ENCODE assay signal across 1 cellular context in genomic region chr19:3984908-3985642, GRCh38.
TF ChIP-seq lines count a peak whose summit lies in the region.

TSS of gene EEF2 (minus strand) at chr19:3985463. CDS start at chr19:3985380, 83 bp downstream.

TF ChIP-seq in HepG2, 621 proteins besides CTCF, POLR2A, EP300 and RAD21 (continued from another document and continues in another):
- TF ChIP-seq, protein P1, sequence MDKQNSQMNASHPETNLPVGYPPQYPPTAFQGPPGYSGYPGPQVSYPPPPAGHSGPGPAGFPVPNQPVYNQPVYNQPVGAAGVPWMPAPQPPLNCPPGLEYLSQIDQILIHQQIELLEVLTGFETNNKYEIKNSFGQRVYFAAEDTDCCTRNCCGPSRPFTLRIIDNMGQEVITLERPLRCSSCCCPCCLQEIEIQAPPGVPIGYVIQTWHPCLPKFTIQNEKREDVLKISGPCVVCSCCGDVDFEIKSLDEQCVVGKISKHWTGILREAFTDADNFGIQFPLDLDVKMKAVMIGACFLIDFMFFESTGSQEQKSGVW (CRISPR knock-in tag; IDR thresholded peaks at IDR 0.05; ENCODE audit: borderline replicate concordance): no peak
- TF ChIP-seq ZFP62 (CRISPR knock-in tag; IDR thresholded peaks at IDR 0.05) (no peak), KAT2B (IDR thresholded peaks at IDR 0.05; ENCODE audit: borderline replicate concordance, low read depth, low read length) (no peak), PHF5A (CRISPR knock-in tag; IDR thresholded peaks at IDR 0.05; ENCODE audit: low read depth, unreplicated experiment) (peak; percentile 82), ZNF562 (CRISPR knock-in tag; IDR thresholded peaks at IDR 0.05; ENCODE audit: borderline replicate concordance) (no peak), ZNF556 (CRISPR knock-in tag; IDR thresholded peaks at IDR 0.05; ENCODE audit: borderline replicate concordance) (peak; percentile 51; the same call in 1 of the 2 replicates), ZNF367 (CRISPR knock-in tag; IDR thresholded peaks at IDR 0.05; ENCODE audit: borderline replicate concordance) (no peak), SIN3A (IDR thresholded peaks at IDR 0.05; ENCODE audit: borderline replicate concordance, low read depth, low read length) (peak; percentile 85; the same call in 1 of the 2 replicates), ZNF317 (CRISPR knock-in tag; IDR thresholded peaks at IDR 0.05) (no peak), KDM6A (CRISPR knock-in tag; IDR thresholded peaks at IDR 0.05; ENCODE audit: low read depth) (no peak), CHD4 (IDR thresholded peaks at IDR 0.05; ENCODE audit: borderline replicate concordance, low read length) (no peak), SRSF1 (optimal IDR thresholded peaks at IDR 0.05; ENCODE audit: low read depth, low read length) (peak; percentile 70), HMG20B (CRISPR knock-in tag; conservative IDR thresholded peaks at IDR 0.05) (no peak), ZBTB39 (CRISPR knock-in tag; IDR thresholded peaks at IDR 0.05) (peak; percentile 62; the same call in 1 of the 2 replicates), ZFP36L2 (CRISPR knock-in tag; IDR thresholded peaks at IDR 0.05) (no peak), XBP1 (CRISPR knock-in tag; IDR thresholded peaks at IDR 0.05) (peak; percentile 92), SPEN (CRISPR knock-in tag; IDR thresholded peaks at IDR 0.05; ENCODE audit: low read depth) (peak; percentile 99), KMT2B (CRISPR knock-in tag; IDR thresholded peaks at IDR 0.05) (peak; percentile 81), TSC22D2 (CRISPR knock-in tag; IDR thresholded peaks at IDR 0.05; ENCODE audit: borderline replicate concordance) (peak; percentile 71; the same call in 1 of the 2 replicates), ZBTB20 (CRISPR knock-in tag; IDR thresholded peaks at IDR 0.05; ENCODE audit: borderline replicate concordance, low read depth) (0 out of 2 replicates have a peak, but pooled peaks have one; percentile 57), MED8 (CRISPR knock-in tag; IDR thresholded peaks at IDR 0.05; ENCODE audit: insufficient replicate concordance) (peak; percentile 92), ZNF230 (CRISPR knock-in tag; IDR thresholded peaks at IDR 0.05) (peak; percentile 58; the same call in 1 of the 2 replicates), NCOR1 (IDR thresholded peaks at IDR 0.05; ENCODE audit: borderline replicate concordance, low read length) (peak; percentile 56; the same call in 1 of the 2 replicates), FLYWCH1 (CRISPR knock-in tag; IDR thresholded peaks at IDR 0.05) (no peak), RBM22 (optimal IDR thresholded peaks at IDR 0.05; ENCODE audit: low read length) (no peak), MBNL3 (CRISPR knock-in tag; conservative IDR thresholded peaks at IDR 0.05) (no peak), ZNF143 (CRISPR knock-in tag; IDR thresholded peaks at IDR 0.05) (peak; percentile 43; the same call in 1 of the 2 replicates), ZMAT3 (CRISPR knock-in tag; conservative IDR thresholded peaks at IDR 0.05) (peak; percentile 96), FOXK2 (IDR thresholded peaks at IDR 0.05) (no peak), ZNF652 (CRISPR knock-in tag; IDR thresholded peaks at IDR 0.05; ENCODE audit: borderline replicate concordance, low read depth) (peak; percentile 100), AKAP8 (CRISPR knock-in tag; IDR thresholded peaks at IDR 0.05) (peak; percentile 74; the same call in 1 of the 2 replicates), IRX3 (CRISPR knock-in tag; IDR thresholded peaks at IDR 0.05; ENCODE audit: borderline replicate concordance, low read depth) (0 out of 2 replicates have a peak, but pooled peaks have one; percentile 68), ZMYM4 (CRISPR knock-in tag; IDR thresholded peaks at IDR 0.05) (peak; percentile 97), ZNF709 (CRISPR knock-in tag; IDR thresholded peaks at IDR 0.05) (peak; percentile 91), HNRNPK (IDR thresholded peaks at IDR 0.05; ENCODE audit: low read depth, low read length, poor library complexity, severe bottlenecking) (peak; percentile 26), ZNF501 (CRISPR knock-in tag; IDR thresholded peaks at IDR 0.05) (peak; percentile 95), NONO (IDR thresholded peaks at IDR 0.05) (no peak), NONO (CRISPR knock-in tag; conservative IDR thresholded peaks at IDR 0.05) (peak; percentile 99), SIX4 (CRISPR knock-in tag; IDR thresholded peaks at IDR 0.05) (no peak), YEATS4 (CRISPR knock-in tag; IDR thresholded peaks at IDR 0.05; ENCODE audit: borderline replicate concordance) (peak; percentile 95), HMGA1 (CRISPR knock-in tag; conservative IDR thresholded peaks at IDR 0.05) (no peak), MXD4 (CRISPR knock-in tag; IDR thresholded peaks at IDR 0.05) (peak; percentile 77; the same call in 1 of the 2 replicates), SIX1 (CRISPR knock-in tag; IDR thresholded peaks at IDR 0.05; ENCODE audit: borderline replicate concordance) (no peak), FOXA1 (IDR thresholded peaks at IDR 0.05) (no peak), FOXA1 (CRISPR knock-in tag; IDR thresholded peaks at IDR 0.05) (no peak), CAMTA2 (CRISPR knock-in tag; IDR thresholded peaks at IDR 0.05; ENCODE audit: borderline replicate concordance) (no peak; the same call in 1 of the 2 replicates), RBM39 (IDR thresholded peaks at IDR 0.05; ENCODE audit: low read depth, low read length, poor library complexity, severe bottlenecking) (peak; percentile 97), HHEX (CRISPR knock-in tag; IDR thresholded peaks at IDR 0.05) (no peak), ATAD3A (CRISPR knock-in tag; IDR thresholded peaks at IDR 0.05) (no peak), ZBTB21 (CRISPR knock-in tag; IDR thresholded peaks at IDR 0.05) (peak; percentile 40; the same call in 1 of the 2 replicates)
- TF ChIP-seq, protein P2, sequence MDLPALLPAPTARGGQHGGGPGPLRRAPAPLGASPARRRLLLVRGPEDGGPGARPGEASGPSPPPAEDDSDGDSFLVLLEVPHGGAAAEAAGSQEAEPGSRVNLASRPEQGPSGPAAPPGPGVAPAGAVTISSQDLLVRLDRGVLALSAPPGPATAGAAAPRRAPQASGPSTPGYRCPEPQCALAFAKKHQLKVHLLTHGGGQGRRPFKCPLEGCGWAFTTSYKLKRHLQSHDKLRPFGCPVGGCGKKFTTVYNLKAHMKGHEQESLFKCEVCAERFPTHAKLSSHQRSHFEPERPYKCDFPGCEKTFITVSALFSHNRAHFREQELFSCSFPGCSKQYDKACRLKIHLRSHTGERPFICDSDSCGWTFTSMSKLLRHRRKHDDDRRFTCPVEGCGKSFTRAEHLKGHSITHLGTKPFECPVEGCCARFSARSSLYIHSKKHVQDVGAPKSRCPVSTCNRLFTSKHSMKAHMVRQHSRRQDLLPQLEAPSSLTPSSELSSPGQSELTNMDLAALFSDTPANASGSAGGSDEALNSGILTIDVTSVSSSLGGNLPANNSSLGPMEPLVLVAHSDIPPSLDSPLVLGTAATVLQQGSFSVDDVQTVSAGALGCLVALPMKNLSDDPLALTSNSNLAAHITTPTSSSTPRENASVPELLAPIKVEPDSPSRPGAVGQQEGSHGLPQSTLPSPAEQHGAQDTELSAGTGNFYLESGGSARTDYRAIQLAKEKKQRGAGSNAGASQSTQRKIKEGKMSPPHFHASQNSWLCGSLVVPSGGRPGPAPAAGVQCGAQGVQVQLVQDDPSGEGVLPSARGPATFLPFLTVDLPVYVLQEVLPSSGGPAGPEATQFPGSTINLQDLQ (CRISPR knock-in tag; IDR thresholded peaks at IDR 0.05): peak; percentile 49; the same call in 1 of the 2 replicates
- TF ChIP-seq, protein P3, sequence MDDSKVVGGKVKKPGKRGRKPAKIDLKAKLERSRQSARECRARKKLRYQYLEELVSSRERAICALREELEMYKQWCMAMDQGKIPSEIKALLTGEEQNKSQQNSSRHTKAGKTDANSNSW (CRISPR knock-in tag; IDR thresholded peaks at IDR 0.05; ENCODE audit: borderline replicate concordance): no peak
- TF ChIP-seq, protein P4, sequence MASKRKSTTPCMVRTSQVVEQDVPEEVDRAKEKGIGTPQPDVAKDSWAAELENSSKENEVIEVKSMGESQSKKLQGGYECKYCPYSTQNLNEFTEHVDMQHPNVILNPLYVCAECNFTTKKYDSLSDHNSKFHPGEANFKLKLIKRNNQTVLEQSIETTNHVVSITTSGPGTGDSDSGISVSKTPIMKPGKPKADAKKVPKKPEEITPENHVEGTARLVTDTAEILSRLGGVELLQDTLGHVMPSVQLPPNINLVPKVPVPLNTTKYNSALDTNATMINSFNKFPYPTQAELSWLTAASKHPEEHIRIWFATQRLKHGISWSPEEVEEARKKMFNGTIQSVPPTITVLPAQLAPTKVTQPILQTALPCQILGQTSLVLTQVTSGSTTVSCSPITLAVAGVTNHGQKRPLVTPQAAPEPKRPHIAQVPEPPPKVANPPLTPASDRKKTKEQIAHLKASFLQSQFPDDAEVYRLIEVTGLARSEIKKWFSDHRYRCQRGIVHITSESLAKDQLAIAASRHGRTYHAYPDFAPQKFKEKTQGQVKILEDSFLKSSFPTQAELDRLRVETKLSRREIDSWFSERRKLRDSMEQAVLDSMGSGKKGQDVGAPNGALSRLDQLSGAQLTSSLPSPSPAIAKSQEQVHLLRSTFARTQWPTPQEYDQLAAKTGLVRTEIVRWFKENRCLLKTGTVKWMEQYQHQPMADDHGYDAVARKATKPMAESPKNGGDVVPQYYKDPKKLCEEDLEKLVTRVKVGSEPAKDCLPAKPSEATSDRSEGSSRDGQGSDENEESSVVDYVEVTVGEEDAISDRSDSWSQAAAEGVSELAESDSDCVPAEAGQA (IDR thresholded peaks at IDR 0.05; ENCODE audit: low read depth): peak; percentile 75
- TF ChIP-seq, protein P4 (CRISPR knock-in tag; IDR thresholded peaks at IDR 0.05; ENCODE audit: borderline replicate concordance): peak; percentile 80; the same call in 1 of the 2 replicates
- TF ChIP-seq, protein P5, sequence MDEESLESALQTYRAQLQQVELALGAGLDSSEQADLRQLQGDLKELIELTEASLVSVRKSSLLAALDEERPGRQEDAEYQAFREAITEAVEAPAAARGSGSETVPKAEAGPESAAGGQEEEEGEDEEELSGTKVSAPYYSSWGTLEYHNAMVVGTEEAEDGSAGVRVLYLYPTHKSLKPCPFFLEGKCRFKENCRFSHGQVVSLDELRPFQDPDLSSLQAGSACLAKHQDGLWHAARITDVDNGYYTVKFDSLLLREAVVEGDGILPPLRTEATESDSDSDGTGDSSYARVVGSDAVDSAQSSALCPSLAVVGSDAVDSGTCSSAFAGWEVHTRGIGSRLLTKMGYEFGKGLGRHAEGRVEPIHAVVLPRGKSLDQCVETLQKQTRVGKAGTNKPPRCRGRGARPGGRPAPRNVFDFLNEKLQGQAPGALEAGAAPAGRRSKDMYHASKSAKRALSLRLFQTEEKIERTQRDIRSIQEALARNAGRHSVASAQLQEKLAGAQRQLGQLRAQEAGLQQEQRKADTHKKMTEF (CRISPR knock-in tag; IDR thresholded peaks at IDR 0.05): peak; percentile 88
- TF ChIP-seq, protein P6, sequence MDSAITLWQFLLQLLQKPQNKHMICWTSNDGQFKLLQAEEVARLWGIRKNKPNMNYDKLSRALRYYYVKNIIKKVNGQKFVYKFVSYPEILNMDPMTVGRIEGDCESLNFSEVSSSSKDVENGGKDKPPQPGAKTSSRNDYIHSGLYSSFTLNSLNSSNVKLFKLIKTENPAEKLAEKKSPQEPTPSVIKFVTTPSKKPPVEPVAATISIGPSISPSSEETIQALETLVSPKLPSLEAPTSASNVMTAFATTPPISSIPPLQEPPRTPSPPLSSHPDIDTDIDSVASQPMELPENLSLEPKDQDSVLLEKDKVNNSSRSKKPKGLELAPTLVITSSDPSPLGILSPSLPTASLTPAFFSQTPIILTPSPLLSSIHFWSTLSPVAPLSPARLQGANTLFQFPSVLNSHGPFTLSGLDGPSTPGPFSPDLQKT (CRISPR knock-in tag; IDR thresholded peaks at IDR 0.05; ENCODE audit: borderline replicate concordance): peak; percentile 78; the same call in 1 of the 2 replicates
- TF ChIP-seq, protein P7, sequence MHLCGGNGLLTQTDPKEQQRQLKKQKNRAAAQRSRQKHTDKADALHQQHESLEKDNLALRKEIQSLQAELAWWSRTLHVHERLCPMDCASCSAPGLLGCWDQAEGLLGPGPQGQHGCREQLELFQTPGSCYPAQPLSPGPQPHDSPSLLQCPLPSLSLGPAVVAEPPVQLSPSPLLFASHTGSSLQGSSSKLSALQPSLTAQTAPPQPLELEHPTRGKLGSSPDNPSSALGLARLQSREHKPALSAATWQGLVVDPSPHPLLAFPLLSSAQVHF (CRISPR knock-in tag; IDR thresholded peaks at IDR 0.05): peak; percentile 83; the same call in 1 of the 2 replicates
